In genomic region chr11:77127674-77127968, GRCh38 we compare ENCODE assay signal across 10 cellular contexts. TPM values are rescaled to one million over a fixed set of nuclear protein-coding genes. Genes with fewer than 3 reads are reported as not detected.
DNase-seq lines count a peak whose midpoint lies in the region; ATAC-seq and TF ChIP-seq lines count a peak whose summit lies in the region.
"Had no signal": no experiment of that assay in that cellular context is flagged by ENCODE, and none has a peak within 500 bp of the region (broad histone marks: within the 10 kb centered on the region; RNA-seq: fewer than 3 reads in every experiment).

No MANE protein-coding gene starts in this region.

- no peak for TF ChIP-seq CTCF in WI38 (IDR thresholded peaks at IDR 0.05; ENCODE audit: low read depth, low read length)
- TF ChIP-seq CTCF in spleen (IDR thresholded peaks at IDR 0.05 in 8 of 11, conservative IDR thresholded peaks at IDR 0.05 in 3 of 11): no peak

- H3K27me3 ChIP-seq in spleen (replicated peaks in 1 of 7) (peaks cover 0 to 27% (median 0%) of the 10 kb centered on the region in 7 donors), aorta (ENCODE audit: control insufficient read depth in 1 of 2, insufficient read depth in 2 of 2, low read length in 1 of 2) (no peaks in the 10 kb centered on the region)

- H3K9me3 ChIP-seq in iPS-18c (ENCODE audit: control insufficient read depth, insufficient read depth, low read length): no peaks in the 10 kb centered on the region
- H3K9me3 ChIP-seq in spleen: no peaks in the 10 kb centered on the region
- no peaks in the 10 kb centered on the region for H3K9me3 ChIP-seq in aorta (ENCODE audit: control insufficient read depth, low read length)

- no peak for TF ChIP-seq POLR2A in spleen (IDR thresholded peaks at IDR 0.05)

- intact Hi-C loops in spleen (cut with DNase I; ENCODE audit: low total_unique reads): loop anchor here (5.0 kb wide), 2 partner anchors 60 to 420 kb away; no protein-coding TSS in a partner anchor
- intact Hi-C loops in aorta (cut with DNase I): loop anchor here (1.0 to 5.0 kb wide), 4 partner anchors 61 to 421 kb away; no protein-coding TSS in a partner anchor

- ATAC-seq in HG02840 (IDR thresholded peaks at IDR 0.05; ENCODE audit: low FRiP score, unreplicated experiment): no peak
- ATAC-seq in aorta (ENCODE audit: low FRiP score): no peak

- H3K4me1 ChIP-seq in spleen (peaks cover 13 to 22% (median 18%) of the 10 kb centered on the region in 6 donors), aorta (ENCODE audit: control insufficient read depth in 1 of 2, insufficient read depth in 2 of 2, low read length in 2 of 2) (no peaks in the 10 kb centered on the region)

- H3K36me3 ChIP-seq in spleen (peaks cover 0 to 20% (median 0%) of the 10 kb centered on the region in 6 donors), aorta (ENCODE audit: control insufficient read depth in 1 of 2, insufficient read depth in 2 of 2, low read length in 1 of 2) (no peaks in the 10 kb centered on the region)

- H3K4me3 ChIP-seq in WI38 (ENCODE audit: low read depth, low read length) (peak overlapping the region; percentile 57), iPS-18c (ENCODE audit: insufficient read depth, low read depth, low read length) (peak overlapping the region; percentile 50), spleen (peak overlapping the region in 7 of 8 donors; percentile 28 to 64 (median 34)), aorta (ENCODE audit: low read length in 2 of 2) (no peak overlapping the region)

- DNase-seq in DMS79 treated with DMSO at 0.1 percent for 48 hours (lab: John Stamatoyannopoulos, UW) (peak; percentile 69), DMS79 (lab: John Stamatoyannopoulos, UW) (no peak), spleen (no peak), MV-4-11 (lab: John Stamatoyannopoulos, UW) (no peak), aorta (no peak)
- DNase-seq: GOT3 had no signal

- WGBS in spleen, 5 donors: 18 to 29% (median 26%) methylated on average over 4 to 6 of the region's 6 CpGs
- WGBS in aorta, 2 donors: 3 to 5% methylated on average over 6 of the region's 6 CpGs

- no peak overlapping the region for H3K27ac ChIP-seq in spleen
- H3K27ac ChIP-seq in aorta (ENCODE audit: low read depth in 1 of 2, low read length in 2 of 2): no peak overlapping the region

RNA-seq across cellular contexts. Expression of gene MYO7A, which starts 0.4 kb away (rescaled TPM):
- total RNA-seq in spleen (100 to 1,000 TPM in 1 of 7 donors, 10 to 100 TPM in 6; 27.2 to 147 (median 61.0) TPM), aorta (10 to 100 TPM; 11.6 to 27.9 TPM)
- polyA plus RNA-seq in spleen (10 to 100 TPM in 2 of 3 donors, 1 to 10 TPM in 1; 3.5 to 14.3 (median 11.3) TPM), aorta (1 to 10 TPM; 1.9 to 2.1 TPM)

RNA-seq across cellular contexts. Expression of gene OMP, which starts 25.0 kb away (rescaled TPM):
- under 1 TPM in 1 of 7 donors, not detected in 6; 0.64 TPM for total RNA-seq in spleen
- polyA plus RNA-seq in spleen: under 1 TPM in 1 of 3 donors, not detected in 2; 0.51 TPM
- total RNA-seq in aorta: 1 to 10 TPM in 1 of 2 donors, not detected in 1; 2.1 TPM
- not detected for polyA plus RNA-seq in aorta
- total RNA-seq: dermis microvascular lymphatic vessel endothelial cell had no signal

Comparison
In these comparisons a context has a peak if more than half of its experiments do, and no peak if none do; other contexts are left out.
1. H3K4me3 ChIP-seq: peak in WI38 (single experiment), iPS-18c (single experiment) and spleen (7 of 8); none in aorta (0 of 2).